21 cellular contexts compared by ENCODE assay signal in genomic region chr20:6709865-6710595, GRCh38. TPM values are rescaled to one million over a fixed set of nuclear protein-coding genes. Genes with fewer than 3 reads are reported as not detected.
DNase-seq lines count a peak whose midpoint lies in the region; ATAC-seq, FAIRE-seq and TF ChIP-seq lines count a peak whose summit lies in the region.
"Had no signal": no experiment of that assay in that cellular context is flagged by ENCODE, and none has a peak within 500 bp of the region (broad histone marks: within the 10 kb centered on the region; RNA-seq: fewer than 3 reads in every experiment).

No MANE protein-coding gene starts in this region.

- DNase-seq in bronchial epithelial cell (ENCODE audit: low read depth): peak; percentile 16
- DNase-seq in kidney glomerular epithelial cell (lab: John Stamatoyannopoulos, UW): peak; percentile 62
- peak; percentile 57 for DNase-seq in renal cortical epithelial cell (ENCODE audit: low read depth)
- DNase-seq in psoas muscle: no peak
- DNase-seq: AML-193; effector memory CD4-positive, alpha-beta T cell; hypothalamus; Karpas-422; NCI-H1092 treated with DMSO at 0.1 percent for 48 hours; NCI-H748 treated with DMSO at 0.1 percent for 48 hours; stimulated activated CD4-positive, alpha-beta T cell treated with anti-CD3 and anti-CD28 coated beads, Interleukin-2, amount 100 ng/mL, for 24 hours; stimulated activated naive CD8-positive, alpha-beta T cell treated with anti-CD3 and anti-CD28 coated beads, Interleukin-15, amount 100 ng/mL, for 72 hours; uterus had no signal

- no peak for ATAC-seq in GM18868 (IDR thresholded peaks at IDR 0.05; ENCODE audit: unreplicated experiment)
- ATAC-seq in GM21381 (IDR thresholded peaks at IDR 0.05; ENCODE audit: unreplicated experiment): no peak
- no peak for ATAC-seq in psoas muscle
- ATAC-seq in HG02840 (IDR thresholded peaks at IDR 0.05; ENCODE audit: low FRiP score, unreplicated experiment): no peak
- ATAC-seq: activated CD4-positive, CD25-positive, alpha-beta regulatory T cell treated with anti-CD3 and anti-CD28 coated beads, Interleukin-2, amount 50 U/mL, for 24 hours; activated T-helper 17 cell treated with anti-CD3 and anti-CD28 coated beads, Interleukin-2, amount 50 U/mL, for 72 hours; HCT116; stimulated activated naive CD8-positive, alpha-beta T cell treated with anti-CD3 and anti-CD28 coated beads, Interleukin-15, amount 100 ng/mL, for 72 hours had no signal

- H3K36me3 ChIP-seq in HUES48 (ENCODE audit: control insufficient read depth, insufficient read depth, low read length): no peaks in the 10 kb centered on the region
- no peaks in the 10 kb centered on the region for H3K36me3 ChIP-seq in bronchial epithelial cell (ENCODE audit: control insufficient read depth, insufficient read depth, low read length)
- H3K36me3 ChIP-seq in psoas muscle (ENCODE audit: insufficient read depth in 1 of 2, low read depth in 1 of 2): no peaks in the 10 kb centered on the region
- H3K36me3 ChIP-seq: uterus had no signal

- H3K4me3 ChIP-seq in HUES48 (ENCODE audit: low read depth, low read length) (no peak overlapping the region), bronchial epithelial cell (ENCODE audit: low read depth, low read length) (no peak overlapping the region), psoas muscle (no peak overlapping the region)
- H3K4me3 ChIP-seq: uterus had no signal

- no peaks in the 10 kb centered on the region for H3K27me3 ChIP-seq in HUES48 (ENCODE audit: control insufficient read depth, insufficient read depth, low read length)
- no peaks in the 10 kb centered on the region for H3K27me3 ChIP-seq in bronchial epithelial cell (ENCODE audit: control insufficient read depth, insufficient read depth, low read length)
- no peaks in the 10 kb centered on the region for H3K27me3 ChIP-seq in psoas muscle (ENCODE audit: insufficient read depth in 3 of 3, low read length in 2 of 3)
- H3K27me3 ChIP-seq: uterus had no signal

- TF ChIP-seq CTCF in bronchial epithelial cell (IDR thresholded peaks at IDR 0.05; ENCODE audit: insufficient read depth, low read length, severe bottlenecking): no peak
- TF ChIP-seq CTCF in psoas muscle (IDR thresholded peaks at IDR 0.05): no peak

- H3K4me1 ChIP-seq in HUES48 (ENCODE audit: control insufficient read depth, insufficient read depth, low read length) (no peaks in the 10 kb centered on the region; the same call in 1 of the 2 replicates), psoas muscle (peaks cover 8% of the 10 kb centered on the region)
- H3K4me1 ChIP-seq: uterus had no signal

- intact Hi-C loops in psoas muscle (cut with DNase I): no loop called here

- no peak for FAIRE-seq in bronchial epithelial cell (lab: Jason Lieb, UNC)

- H3K9me3 ChIP-seq in HUES48 (ENCODE audit: control insufficient read depth, insufficient read depth, low read length): no peaks in the 10 kb centered on the region
- H3K9me3 ChIP-seq in psoas muscle: no peaks in the 10 kb centered on the region
- H3K9me3 ChIP-seq: uterus had no signal

- no peak overlapping the region for H3K9ac ChIP-seq in HUES48 (ENCODE audit: low read depth, low read length)

- H3K27ac ChIP-seq in HUES48 (ENCODE audit: low read depth, low read length): peak overlapping the region; percentile 74
- H3K27ac ChIP-seq in psoas muscle: no peak overlapping the region
- H3K27ac ChIP-seq: uterus had no signal

- 81 to 83% (median 82%) methylated on average over 4 of the region's 4 CpGs for WGBS in psoas muscle, 3 donors

RNA-seq across cellular contexts. Expression of gene BMP2, which starts 57.5 kb away (rescaled TPM):
- 6.1 and 9.0 TPM in 2 replicates for total RNA-seq in bronchial epithelial cell
- total RNA-seq in renal cortical epithelial cell: 16.7 and 17.2 TPM in 2 replicates
- total RNA-seq in psoas muscle: 1 to 10 TPM in 3 of 4 donors, under 1 TPM in 1; 0.75 to 2.9 (median 1.6) TPM
- polyA plus RNA-seq in psoas muscle: 1 to 10 TPM in 1 of 3 donors, under 1 TPM in 2; 0.66 to 3.3 (median 0.78) TPM
- total RNA-seq: activated T-helper 17 cell treated with anti-CD3 and anti-CD28 coated beads, Interleukin-2, amount 50 U/mL, for 72 hours; OCI-LY7 had no signal

Comparison
In these comparisons a context has a peak if more than half of its experiments do, and no peak if none do; other contexts are left out.
1. DNase-seq: peak in bronchial epithelial cell (single experiment), kidney glomerular epithelial cell (single experiment) and renal cortical epithelial cell (single experiment); none in psoas muscle (0 of 2).